Comparison of ENCODE assay signal across 1 cellular context in the genomic region with DNA sequence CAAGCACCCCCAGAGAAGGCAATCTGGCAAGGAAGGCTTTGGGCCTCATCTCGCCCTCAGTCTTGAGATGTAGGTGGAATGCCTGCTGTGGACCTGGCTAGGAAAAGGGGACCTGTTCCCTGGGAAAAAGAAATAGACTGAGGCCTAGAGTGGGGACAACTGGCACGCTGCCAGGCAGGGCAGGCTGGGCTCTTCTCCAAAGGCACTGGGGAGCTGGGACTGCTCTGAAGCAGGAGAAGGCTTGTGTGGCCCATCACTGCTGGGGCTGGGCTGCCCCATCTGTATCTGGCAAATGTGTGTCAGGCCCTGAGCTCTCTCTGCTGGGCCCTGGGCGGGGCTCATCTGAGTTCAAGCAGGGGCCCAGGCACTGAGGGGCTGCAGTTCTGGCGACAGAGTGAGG.
TF ChIP-seq lines count a peak whose summit lies in the region.

No MANE protein-coding gene starts in this region.

TF ChIP-seq in endothelial cell of umbilical vein, 7 proteins besides CTCF, POLR2A, EP300 and RAD21 (continued from another document):
- TF ChIP-seq, protein P1, sequence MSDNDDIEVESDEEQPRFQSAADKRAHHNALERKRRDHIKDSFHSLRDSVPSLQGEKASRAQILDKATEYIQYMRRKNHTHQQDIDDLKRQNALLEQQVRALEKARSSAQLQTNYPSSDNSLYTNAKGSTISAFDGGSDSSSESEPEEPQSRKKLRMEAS (IDR thresholded peaks at IDR 0.05; ENCODE audit: insufficient read depth, insufficient read length) = no peak
